Comparison of ENCODE assay signal across 18 cellular contexts in genomic region chr4:130125468-130125867, GRCh38.
DNase-seq lines count a peak whose midpoint lies in the region; ATAC-seq and TF ChIP-seq lines count a peak whose summit lies in the region.
"Had no signal": no experiment of that assay in that cellular context is flagged by ENCODE, and none has a peak within 500 bp of the region (broad histone marks: within the 10 kb centered on the region; RNA-seq: fewer than 3 reads in every experiment).

No MANE protein-coding gene starts in this region.

- 47 to 49% methylated on average over 5 of the region's 5 CpGs for WGBS in aorta, 2 donors

- no peaks in the 10 kb centered on the region for H3K27me3 Mint-ChIP-seq in neural crest cell (ENCODE audit: low read depth)

- H3K4me3 Mint-ChIP-seq in neural crest cell = no peak overlapping the region

- H3K27me3 ChIP-seq in aorta (ENCODE audit: control insufficient read depth in 1 of 2, insufficient read depth in 2 of 2, low read length in 1 of 2) (no peaks in the 10 kb centered on the region), H7 (ENCODE audit: control insufficient read depth, insufficient read depth, low read length) (no peaks in the 10 kb centered on the region)
- H3K27me3 ChIP-seq: SJCRH30 had no signal

- H3K9me3 Mint-ChIP-seq in neural crest cell = peaks cover 10% of the 10 kb centered on the region

- in situ Hi-C loops in astrocyte of the cerebellum (cut with HindIII; ENCODE audit: low sequenced_read_pairs) = no loop called here

- intact Hi-C loops in aorta (cut with DNase I) = no loop called here

- H3K4me3 ChIP-seq in astrocyte of the cerebellum (ENCODE audit: low read depth, low read length) (no peak overlapping the region), choroid plexus epithelial cell (ENCODE audit: low read depth, low read length) (no peak overlapping the region), aorta (ENCODE audit: low read length in 2 of 2) (no peak overlapping the region), H7 (ENCODE audit: insufficient read depth, low read depth, low read length) (no peak overlapping the region)
- H3K4me3 ChIP-seq: SJCRH30 had no signal

- ATAC-seq in aorta (ENCODE audit: low FRiP score) (peak; percentile 56), HG02571 (IDR thresholded peaks at IDR 0.05; ENCODE audit: unreplicated experiment) (no peak)

- no peak overlapping the region for H3K27ac ChIP-seq in aorta (ENCODE audit: low read depth in 1 of 2, low read length in 2 of 2)
- H3K27ac ChIP-seq: RWPE1, SJCRH30 had no signal

- H3K36me3 ChIP-seq in aorta (ENCODE audit: control insufficient read depth in 1 of 2, insufficient read depth in 2 of 2, low read length in 1 of 2) (no peaks in the 10 kb centered on the region), H7 (replicated peaks; ENCODE audit: control insufficient read depth, insufficient read depth, low read length) (no peaks in the 10 kb centered on the region)
- H3K36me3 ChIP-seq: SJCRH30 had no signal

- H3K36me3 Mint-ChIP-seq in neural crest cell (ENCODE audit: low read depth) = no peaks in the 10 kb centered on the region

- H3K9me3 ChIP-seq in aorta (ENCODE audit: control insufficient read depth, low read length) = no peaks in the 10 kb centered on the region
- H3K9me3 ChIP-seq: SJCRH30 had no signal

- peak; percentile 51 for DNase-seq in astrocyte of the cerebellum (ENCODE audit: low read depth)
- peak; percentile 9 for DNase-seq in choroid plexus epithelial cell (ENCODE audit: low read depth)
- DNase-seq in neural crest cell (ENCODE audit: low read depth, low spot score) = no peak
- no peak for DNase-seq in aorta
- DNase-seq in H7 = no peak
- DNase-seq in activated CD4-positive, alpha-beta T cell treated with anti-CD3 and anti-CD28 coated beads, Interleukin-2, amount 50 U/mL, for 48 hours = no peak
- DNase-seq: AML-193, COR-L47, DMS153, NCI-H1105, NCI-H2029, NCI-H2171, NCI-H446, NCI-H69, OCI-M1, SJCRH30 had no signal

- no peaks in the 10 kb centered on the region for H3K4me1 ChIP-seq in aorta (ENCODE audit: control insufficient read depth in 1 of 2, insufficient read depth in 2 of 2, low read length in 2 of 2)
- H3K4me1 ChIP-seq: SJCRH30 had no signal

- H3K4me1 Mint-ChIP-seq in neural crest cell = peaks cover 10% of the 10 kb centered on the region

- no peak for TF ChIP-seq CTCF in astrocyte of the cerebellum (IDR thresholded peaks at IDR 0.05; ENCODE audit: low read depth, low read length, missing control alignments)
- TF ChIP-seq CTCF in choroid plexus epithelial cell (conservative IDR thresholded peaks at IDR 0.05; ENCODE audit: low read depth, low read length) = no peak
- no peak for TF ChIP-seq CTCF in neural crest cell (conservative IDR thresholded peaks at IDR 0.05)

- H3K27ac Mint-ChIP-seq in neural crest cell (ENCODE audit: unreplicated experiment) = peak overlapping the region; percentile 84

Comparison
In these comparisons a context has a peak if more than half of its experiments do, and no peak if none do; other contexts are left out.
1. DNase-seq: peak in astrocyte of the cerebellum (single experiment) and choroid plexus epithelial cell (single experiment); none in neural crest cell (single experiment), aorta (0 of 2), H7 (single experiment) and activated CD4-positive, alpha-beta T cell treated with anti-CD3 and anti-CD28 coated beads, Interleukin-2, amount 50 U/mL, for 48 hours (0 of 2).